16 cellular contexts compared by ENCODE assay signal in the genomic region with DNA sequence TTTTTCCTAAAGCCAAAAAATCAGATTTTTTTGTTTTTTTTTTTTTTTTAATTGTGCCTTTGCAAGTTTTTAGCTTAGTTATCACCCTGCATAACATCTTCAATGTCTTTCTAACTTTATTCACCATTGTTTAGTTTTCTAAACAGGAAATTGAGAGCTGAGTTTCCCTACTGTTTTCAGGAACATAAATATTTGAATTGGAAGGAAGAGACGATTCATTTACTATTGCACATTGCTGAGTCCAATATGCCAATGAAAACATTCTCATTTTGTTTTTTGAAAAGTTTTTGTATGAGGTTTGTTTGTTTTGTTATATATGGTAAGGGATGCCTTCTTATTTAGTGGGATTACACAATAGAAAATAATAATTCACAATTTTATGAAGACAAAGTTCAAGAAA.
DNase-seq lines count a peak whose midpoint lies in the region; ATAC-seq, FAIRE-seq and TF ChIP-seq lines count a peak whose summit lies in the region.
"Had no signal": no experiment of that assay in that cellular context is flagged by ENCODE, and none has a peak within 500 bp of the region (broad histone marks: within the 10 kb centered on the region; RNA-seq: fewer than 3 reads in every experiment).

No MANE protein-coding gene starts in this region.

- H3F3A ChIP-seq in smooth muscle cell (ENCODE audit: low read depth) = no peaks in the 10 kb centered on the region

- TF ChIP-seq EP300 in upper lobe of left lung (IDR thresholded peaks at IDR 0.05) = no peak

- H3K27ac ChIP-seq in small intestine (ENCODE audit: low read depth in 1 of 2, low read length in 1 of 2) = no peak overlapping the region
- peak overlapping the region in 1 of 4 donors; percentile 10 for H3K27ac ChIP-seq in upper lobe of left lung
- H3K27ac ChIP-seq in smooth muscle cell (ENCODE audit: low read depth) = no peak overlapping the region

- H3K4me3 ChIP-seq in LNCaP clone FGC (ENCODE audit: low read depth, low read length) (no peak overlapping the region), choroid plexus epithelial cell (ENCODE audit: low read depth, low read length) (no peak overlapping the region), small intestine (ENCODE audit: low read depth in 1 of 2, low read length in 2 of 2) (no peak overlapping the region), upper lobe of left lung (no peak overlapping the region), smooth muscle cell (no peak overlapping the region)
- H3K4me3 ChIP-seq: GM12878, GM23338 had no signal

- H3K27me3 ChIP-seq in small intestine (ENCODE audit: control insufficient read depth in 2 of 2, insufficient read depth in 2 of 2, low read length in 2 of 2) = no peaks in the 10 kb centered on the region
- H3K27me3 ChIP-seq in upper lobe of left lung = no peaks in the 10 kb centered on the region
- no peaks in the 10 kb centered on the region for H3K27me3 ChIP-seq in smooth muscle cell (ENCODE audit: low read depth)

- peak; percentile 14 for DNase-seq in LNCaP clone FGC (ENCODE audit: low read depth)
- peak; percentile 7 for DNase-seq in choroid plexus epithelial cell (ENCODE audit: low read depth)
- DNase-seq in fibroblast of gingiva (ENCODE audit: low read depth) = peak; percentile 4
- DNase-seq in small intestine = no peak
- no peak for DNase-seq in AG08396 (ENCODE audit: low spot score)
- DNase-seq in upper lobe of left lung = no peak
- DNase-seq in smooth muscle cell (lab: John Stamatoyannopoulos, UW; ENCODE audit: unreplicated experiment) = no peak
- DNase-seq: 8988T; ACHN; C1 segment of cervical spinal cord; CD4-positive, alpha-beta T cell; DMS79; H7 had no signal

- no peak for TF ChIP-seq POLR2A in upper lobe of left lung (IDR thresholded peaks at IDR 0.05)

- no peaks in the 10 kb centered on the region for H3K36me3 ChIP-seq in small intestine (ENCODE audit: control insufficient read depth in 2 of 2, insufficient read depth in 2 of 2, low read length in 2 of 2)
- no peaks in the 10 kb centered on the region for H3K36me3 ChIP-seq in upper lobe of left lung
- H3K36me3 ChIP-seq in smooth muscle cell (ENCODE audit: low read depth) = no peaks in the 10 kb centered on the region

- H3K4me1 ChIP-seq in small intestine (ENCODE audit: control insufficient read depth in 2 of 2, insufficient read depth in 1 of 2, low read depth in 1 of 2, low read length in 1 of 2) = no peaks in the 10 kb centered on the region
- H3K4me1 ChIP-seq in upper lobe of left lung = no peaks in the 10 kb centered on the region
- no peaks in the 10 kb centered on the region for H3K4me1 ChIP-seq in smooth muscle cell (ENCODE audit: low read depth)

- no peaks in the 10 kb centered on the region for H3K79me2 ChIP-seq in smooth muscle cell (ENCODE audit: low read depth)

- TF ChIP-seq CTCF in LNCaP clone FGC (IDR thresholded peaks at IDR 0.05; ENCODE audit: control insufficient read depth, extremely low read depth, insufficient read depth) (no peak), choroid plexus epithelial cell (conservative IDR thresholded peaks at IDR 0.05; ENCODE audit: low read depth, low read length) (no peak), upper lobe of left lung (IDR thresholded peaks at IDR 0.05) (no peak), smooth muscle cell (IDR thresholded peaks at IDR 0.05; ENCODE audit: borderline replicate concordance, insufficient read depth, poor library complexity, severe bottlenecking) (no peak)

- H3K9me3 ChIP-seq in small intestine (ENCODE audit: control insufficient read depth, low read depth) (no peaks in the 10 kb centered on the region), upper lobe of left lung (no peaks in the 10 kb centered on the region), smooth muscle cell (replicated peaks; ENCODE audit: low read depth) (no peaks in the 10 kb centered on the region)

- no peak overlapping the region for H3K9ac ChIP-seq in smooth muscle cell (ENCODE audit: low read depth)

- H4K20me1 ChIP-seq in smooth muscle cell (ENCODE audit: low read depth) = no peaks in the 10 kb centered on the region

- H2AFZ ChIP-seq in smooth muscle cell (ENCODE audit: low read depth) = no peak overlapping the region
- H2AFZ ChIP-seq: GM23338 had no signal

- WGBS in small intestine, 3 donors = 65 to 85% (median 67%) methylated on average over 1 of the region's 1 CpG
- 53 to 62% methylated on average over 1 of the region's 1 CpG for WGBS in upper lobe of left lung, 2 donors
- WGBS in smooth muscle cell (ENCODE audit: low lambda C conversion rate) = 100% methylated on average over 1 of the region's 1 CpG

- ATAC-seq in GM18870 (IDR thresholded peaks at IDR 0.05; ENCODE audit: unreplicated experiment) (no peak), upper lobe of left lung (ENCODE audit: low FRiP score in 2 of 2) (no peak)
- ATAC-seq: GM12878, GM23338 had no signal

- H3K4me2 ChIP-seq in smooth muscle cell = no peak overlapping the region
- H3K4me2 ChIP-seq: GM23338 had no signal

- FAIRE-seq in small intestine (lab: Jason Lieb, UNC) = peak; percentile 33
- FAIRE-seq: GM12878 had no signal

Comparison
In these comparisons a context has a peak if more than half of its experiments do, and no peak if none do; other contexts are left out.
1. DNase-seq: peak in LNCaP clone FGC (single experiment), choroid plexus epithelial cell (single experiment) and fibroblast of gingiva (single experiment); none in small intestine (single experiment), AG08396 (single experiment), upper lobe of left lung (0 of 2) and smooth muscle cell (single experiment).